In genomic region chr12:41932028-41932427, GRCh38 we compare ENCODE assay signal across 11 cellular contexts.
A peak's percentile ranks its signal among the peaks of the same experiment; 100 is the strongest.
DNase-seq lines count a peak whose midpoint lies in the region; ATAC-seq, FAIRE-seq and TF ChIP-seq lines count a peak whose summit lies in the region.
"Had no signal": no experiment of that assay in that cellular context is flagged by ENCODE, and none has a peak within 500 bp of the region (broad histone marks: within the 10 kb centered on the region; RNA-seq: fewer than 3 reads in every experiment).

No MANE protein-coding gene starts in this region.

- peaks cover 0 to 2% of the 10 kb centered on the region in 2 experiments for H4K20me1 ChIP-seq in H1 (replicated peaks in 1 of 2; ENCODE audit: control insufficient read depth in 1 of 2, insufficient read depth in 2 of 2, low read length in 2 of 2)

- peak; percentile 21 for DNase-seq in Right ventricle myocardium inferior (ENCODE audit: missing footprints)
- DNase-seq in left ventricle myocardium superior: no peak
- DNase-seq in H1 (ENCODE audit: low read depth in 1 of 2, low spot score in 2 of 2): no peak
- no peak for DNase-seq in naive thymus-derived CD8-positive, alpha-beta T cell
- DNase-seq in vagina (ENCODE audit: extremely low spot score in 2 of 2): no peak
- DNase-seq in dermis blood vessel endothelial cell: no peak
- DNase-seq in epidermal melanocyte (ENCODE audit: insufficient read length, low spot score): no peak
- DNase-seq in glomerular visceral epithelial cell (ENCODE audit: extremely low spot score): no peak
- DNase-seq: activated CD4-positive, alpha-beta T cell treated with anti-CD3 and anti-CD28 coated beads, Interleukin-2, amount 50 U/mL, for 4 hours had no signal

- no peak overlapping the region for H3K23ac ChIP-seq in H1 (ENCODE audit: insufficient read length)

- peaks cover 16 to 47% (median 26%) of the 10 kb centered on the region in 5 donors for H3K27me3 Mint-ChIP-seq in naive thymus-derived CD8-positive, alpha-beta T cell

- H3K27ac ChIP-seq in H1 (ENCODE audit: low read depth, low read length) (no peak overlapping the region), vagina (no peak overlapping the region)

- no peak overlapping the region for H4K5ac ChIP-seq in H1 (ENCODE audit: insufficient read length, low read depth, low read length)

- H3K4ac ChIP-seq in H1 (replicated peaks; ENCODE audit: insufficient read length, low read depth, low read length): no peak overlapping the region

- H3K36me3 Mint-ChIP-seq in naive thymus-derived CD8-positive, alpha-beta T cell: no peaks in the 10 kb centered on the region
- H3K36me3 Mint-ChIP-seq: CD4-positive, CD25-positive, alpha-beta regulatory T cell had no signal

- H2BK12ac ChIP-seq in H1 (ENCODE audit: low read depth, low read length): no peak overlapping the region

- H3K9me3 ChIP-seq in H1 (ENCODE audit: insufficient read depth in 2 of 2, low read depth in 1 of 2, low read length in 1 of 2) (peaks cover 6 to 11% of the 10 kb centered on the region in 2 experiments; a peak in 3 of 4 replicates), vagina (no peaks in the 10 kb centered on the region)

- H3K14ac ChIP-seq in H1 (ENCODE audit: insufficient read length): no peak overlapping the region

- no peak overlapping the region for H2BK120ac ChIP-seq in H1 (replicated peaks; ENCODE audit: low read depth, low read length)

- H2AK5ac ChIP-seq in H1 (ENCODE audit: low read depth, low read length): no peak overlapping the region

- 76% methylated on average over 11 of the region's 11 CpGs; no CpG with 5 or more reads in 1 of the 2 experiments for WGBS in H1 (ENCODE audit: extremely low coverage in 1 of 2, insufficient coverage in 1 of 2, insufficient read length in 1 of 2, insufficient replicate concordance in 2 of 2, low coverage in 1 of 2, low lambda C conversion rate in 2 of 2, missing lambda C conversion rate in 1 of 2), 2 experiments

- no peak overlapping the region for H2AFZ ChIP-seq in H1 (ENCODE audit: low read length)

- intact Hi-C loops in Right ventricle myocardium inferior (cut with DNase I) (loop anchor here (10.0 kb wide), 1 partner anchor 93 kb away; no protein-coding TSS in a partner anchor), left ventricle myocardium superior (cut with micrococcal nuclease) (no loop called here), vagina (cut with DNase I) (no loop called here)

- H3K56ac ChIP-seq in H1 (replicated peaks; ENCODE audit: insufficient read length, low read depth, low read length): no peak overlapping the region

- CTCF ChIA-PET in H1 (lab: Charles Lee; ENCODE audit: partially characterized antibody): interaction anchor here (0.6 kb wide), 1 partner anchor 105 kb away, joined by 3 read pairs; no protein-coding TSS in a partner anchor

- no peaks in the 10 kb centered on the region for H3K9me3 Mint-ChIP-seq in naive thymus-derived CD8-positive, alpha-beta T cell

- no peak overlapping the region for H3K18ac ChIP-seq in H1 (ENCODE audit: extremely low read depth, low read length)

- no peak overlapping the region for H4K8ac ChIP-seq in H1 (ENCODE audit: extremely low read depth, insufficient read depth, low read length)

- TF ChIP-seq POLR2A in H1 (IDR thresholded peaks at IDR 0.05; ENCODE audit: control extremely low read depth in 1 of 2, low read depth in 2 of 2, low read length in 2 of 2) (no peak), vagina (IDR thresholded peaks at IDR 0.05) (no peak)

- TF ChIP-seq CTCF in H1 (IDR thresholded peaks at IDR 0.05; ENCODE audit: control extremely low read depth in 1 of 3, insufficient read depth in 1 of 3, low read depth in 1 of 3, low read length in 3 of 3): no peak
- no peak for TF ChIP-seq CTCF in vagina (IDR thresholded peaks at IDR 0.05)

- POLR2A ChIA-PET in H1 (lab: Charles Lee; ENCODE audit: partially characterized antibody): no interaction called here
- POLR2A ChIA-PET in naive thymus-derived CD8-positive, alpha-beta T cell (lab: Charles Lee): interaction anchor here (0.6 kb wide), 1 partner anchor 1877 kb away, joined by 3 read pairs; no protein-coding TSS in a partner anchor

- no peak overlapping the region for H3K9ac ChIP-seq in H1 (replicated peaks in 1 of 4; ENCODE audit: extremely low read depth in 1 of 4, low read depth in 3 of 4, low read length in 3 of 4)

- H3K27ac Mint-ChIP-seq in naive thymus-derived CD8-positive, alpha-beta T cell: no peak overlapping the region
- H3K27ac Mint-ChIP-seq: CD4-positive, CD25-positive, alpha-beta regulatory T cell had no signal

- no peak overlapping the region for H2BK20ac ChIP-seq in H1 (ENCODE audit: low read length)

- H3K4me3 ChIP-seq in H1 (ENCODE audit: extremely low read depth in 1 of 4, insufficient read depth in 2 of 4, low read depth in 3 of 4, low read length in 4 of 4) (peak overlapping the region in 1 of 4 experiments; percentile 60; a peak in 4 of 8 replicates), vagina (peak overlapping the region; percentile 46 to 48)

- no peaks in the 10 kb centered on the region for H3K79me1 ChIP-seq in H1 (ENCODE audit: low read depth, low read length)

- H3K4me2 ChIP-seq in H1 (ENCODE audit: insufficient read depth in 1 of 2, low read depth in 2 of 2, low read length in 2 of 2): peak overlapping the region; percentile 82 to 85

- H2BK5ac ChIP-seq in H1 (ENCODE audit: low read depth, low read length): no peak overlapping the region

- H2BK15ac ChIP-seq in H1 (ENCODE audit: low read length): no peak overlapping the region

- H3K4me1 ChIP-seq in H1 (replicated peaks in 1 of 4; ENCODE audit: control insufficient read depth in 3 of 4, insufficient read depth in 4 of 4, low read length in 3 of 4): peaks cover 2 to 7% (median 5%) of the 10 kb centered on the region in 4 experiments; a peak in 6 of 7 replicates
- H3K4me1 ChIP-seq in vagina: peaks cover 6% of the 10 kb centered on the region

- no peak for TF ChIP-seq RAD21 in H1 (IDR thresholded peaks at IDR 0.05 in 1 of 2, conservative IDR thresholded peaks at IDR 0.05 in 1 of 2; ENCODE audit: low read depth in 2 of 2, low read length in 2 of 2)

- H3K4me1 Mint-ChIP-seq in naive thymus-derived CD8-positive, alpha-beta T cell: peaks cover 3 to 22% (median 16%) of the 10 kb centered on the region in 4 donors

- peaks cover 8% of the 10 kb centered on the region; the same call in 1 of the 2 replicates for H3K23me2 ChIP-seq in H1 (ENCODE audit: low read depth, low read length)

- no peak overlapping the region for H4K91ac ChIP-seq in H1 (replicated peaks; ENCODE audit: insufficient read length, low read length)

- ATAC-seq in Right ventricle myocardium inferior (no peak), left ventricle myocardium superior (no peak)
- no peak for ATAC-seq in naive thymus-derived CD8-positive, alpha-beta T cell

- H3K4me3 Mint-ChIP-seq in naive thymus-derived CD8-positive, alpha-beta T cell: peak overlapping the region; percentile 26 to 83 (median 50)

- H3K79me2 ChIP-seq in H1 (ENCODE audit: control insufficient read depth in 1 of 2, insufficient read depth in 2 of 2, low read length in 2 of 2): no peaks in the 10 kb centered on the region

- TF ChIP-seq EP300 in H1 (IDR thresholded peaks at IDR 0.05; ENCODE audit: borderline replicate concordance in 1 of 2, low read depth in 2 of 2, low read length in 2 of 2): no peak

- peaks cover 9 to 42% (median 38%) of the 10 kb centered on the region in 4 experiments for H3K27me3 ChIP-seq in H1 (replicated peaks in 1 of 4; ENCODE audit: control insufficient read depth in 3 of 4, extremely low read depth in 1 of 4, insufficient read depth in 3 of 4, low read length in 3 of 4)
- no peaks in the 10 kb centered on the region for H3K27me3 ChIP-seq in vagina

- no peak for FAIRE-seq in H1 (lab: Jason Lieb, UNC)
- FAIRE-seq: endometrium had no signal

- H3K36me3 ChIP-seq in H1 (ENCODE audit: control insufficient read depth in 2 of 4, insufficient read depth in 4 of 4, low read length in 3 of 4): no peaks in the 10 kb centered on the region
- H3K36me3 ChIP-seq in vagina: no peaks in the 10 kb centered on the region

TF ChIP-seq in H1, 55 proteins besides CTCF, POLR2A, EP300 and RAD21:
- TF ChIP-seq RBBP5 (IDR thresholded peaks at IDR 0.05; ENCODE audit: borderline replicate concordance, low read depth, low read length) (no peak), POU5F1 (IDR thresholded peaks at IDR 0.05; ENCODE audit: low read depth, low read length) (no peak), ATF2 (IDR thresholded peaks at IDR 0.05; ENCODE audit: low read length) (no peak), NANOG (IDR thresholded peaks at IDR 0.05; ENCODE audit: insufficient read depth, low read depth, low read length, poor library complexity, severe bottlenecking) (no peak)
